Comparison of ENCODE assay signal across 11 cellular contexts in the genomic region with DNA sequence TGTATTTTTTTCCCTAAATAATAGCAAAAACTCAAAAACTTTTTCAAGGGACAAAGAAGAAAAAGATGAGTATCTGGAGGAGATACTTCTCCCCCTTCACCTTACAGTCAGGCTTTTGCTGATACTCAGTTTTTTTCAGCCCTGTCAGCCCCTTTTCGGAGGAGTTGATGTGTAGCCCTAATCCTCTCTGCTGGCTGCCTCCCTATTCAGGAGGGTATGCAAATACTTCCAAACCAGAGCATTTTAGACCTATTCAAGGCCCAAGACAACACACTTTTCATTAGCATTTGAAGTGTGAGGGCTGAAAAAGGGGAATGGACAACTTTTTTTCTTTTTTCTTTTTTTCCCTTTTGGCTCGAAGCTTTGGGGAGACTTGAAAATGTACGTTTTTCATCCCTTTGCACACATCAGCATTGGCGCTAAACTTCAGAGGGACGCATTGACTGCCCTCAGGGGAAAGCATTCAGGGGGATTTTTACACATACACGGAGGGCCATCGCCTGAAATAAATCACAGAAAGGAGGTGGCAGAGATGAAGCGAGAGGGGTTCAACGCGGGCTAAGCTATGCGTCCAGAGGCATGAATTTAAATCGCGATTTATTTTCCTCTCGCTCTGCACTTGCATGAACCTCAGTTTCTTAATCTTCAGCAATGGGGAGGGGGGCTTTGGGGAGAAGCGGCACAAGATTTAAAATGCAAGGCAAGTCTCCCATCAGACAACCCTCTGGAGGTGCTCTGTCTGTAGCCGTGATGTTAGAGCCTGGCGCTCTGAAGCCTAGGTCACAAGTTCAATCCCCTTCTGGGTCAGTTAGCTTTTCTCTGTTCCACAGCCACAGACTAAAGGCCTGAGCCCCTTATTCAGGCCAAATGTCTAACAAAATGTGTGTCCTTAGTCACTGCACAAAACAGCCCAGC.
"Had no signal": no experiment of that assay in that cellular context is flagged by ENCODE, and none has a peak within 500 bp of the region (broad histone marks: within the 10 kb centered on the region; RNA-seq: fewer than 3 reads in every experiment).

No MANE protein-coding gene starts in this region.

- DNase-seq: activated CD4-positive, alpha-beta T cell treated with anti-CD3 and anti-CD28 coated beads for 4 hours; activated T-cell treated with anti-CD3 and anti-CD28 coated beads for 4 hours; brain microvascular endothelial cell; endodermal cell; left ventricle myocardium superior; right cardiac atrium; T-cell; thyroid gland; uterus had no signal

- H3K9me3 ChIP-seq: thyroid gland, uterus had no signal

- H3K4me2 ChIP-seq: smooth muscle cell had no signal

- H3K4me3 ChIP-seq: smooth muscle cell, thyroid gland, uterus had no signal

- H3K27ac ChIP-seq: brain microvascular endothelial cell, thyroid gland, uterus, VCaP had no signal

- H3K27me3 ChIP-seq: brain microvascular endothelial cell, thyroid gland, uterus had no signal

- H3K4me1 ChIP-seq: thyroid gland, uterus had no signal

- H3K36me3 ChIP-seq: brain microvascular endothelial cell, thyroid gland, uterus had no signal

- ATAC-seq: left ventricle myocardium superior, right cardiac atrium, T-cell had no signal
